ENCODE assay signal across 15 cellular contexts in genomic region chr15:65666257-65666656, GRCh38. TPM values are rescaled to one million over a fixed set of nuclear protein-coding genes. Genes with fewer than 3 reads are reported as not detected.
A peak's percentile ranks its signal among the peaks of the same experiment; 100 is the strongest.
DNase-seq lines count a peak whose midpoint lies in the region; ATAC-seq and TF ChIP-seq lines count a peak whose summit lies in the region.
"Had no signal": no experiment of that assay in that cellular context is flagged by ENCODE, and none has a peak within 500 bp of the region (broad histone marks: within the 10 kb centered on the region; RNA-seq: fewer than 3 reads in every experiment).

No MANE protein-coding gene starts in this region.

- H3K9me3 Mint-ChIP-seq in WTC11: no peaks in the 10 kb centered on the region
- no peaks in the 10 kb centered on the region for H3K9me3 Mint-ChIP-seq in activated naive CD4-positive, alpha-beta T cell treated with anti-CD3 and anti-CD28 coated beads for 36 hours
- H3K9me3 Mint-ChIP-seq: brain; CD4-positive, alpha-beta T cell had no signal

- CTCF ChIA-PET in WTC11 (lab: Charles Lee): no interaction called here
- CTCF ChIA-PET in activated naive CD4-positive, alpha-beta T cell treated with anti-CD3 and anti-CD28 coated beads for 36 hours (lab: Charles Lee): no interaction called here

- peak; percentile 70 for DNase-seq in AG10803 (ENCODE audit: low read depth)
- DNase-seq in LHCN-M2 (ENCODE audit: low read depth): peak; percentile 87
- DNase-seq in dermis blood vessel endothelial cell: peak; percentile 79
- peak; percentile 87 for DNase-seq in kidney tubule cell (ENCODE audit: low spot score)
- no peak for DNase-seq in WTC11 (ENCODE audit: low spot score)
- DNase-seq in epidermal melanocyte (ENCODE audit: insufficient read length, low spot score): no peak
- no peak for DNase-seq in activated naive CD4-positive, alpha-beta T cell treated with anti-CD3 and anti-CD28 coated beads for 36 hours
- DNase-seq in OCI-M2 (lab: John Stamatoyannopoulos, UW; ENCODE audit: unreplicated experiment): no peak
- DNase-seq: CD4-positive, alpha-beta T cell; glutamatergic neuron; left lung; NCI-H1048; NCI-H69; SIG-M5 had no signal

- ATAC-seq in WTC11: no peak
- ATAC-seq: left lung had no signal

- no peak overlapping the region for H3K4me3 ChIP-seq in AG10803 (ENCODE audit: low read length)
- H3K4me3 ChIP-seq: left lung had no signal

- no peak overlapping the region for H3K27ac Mint-ChIP-seq in WTC11
- H3K27ac Mint-ChIP-seq in activated naive CD4-positive, alpha-beta T cell treated with anti-CD3 and anti-CD28 coated beads for 36 hours: no peak overlapping the region
- H3K27ac Mint-ChIP-seq: brain; CD4-positive, alpha-beta T cell had no signal

- no peaks in the 10 kb centered on the region for H3K36me3 Mint-ChIP-seq in WTC11
- H3K36me3 Mint-ChIP-seq in activated naive CD4-positive, alpha-beta T cell treated with anti-CD3 and anti-CD28 coated beads for 36 hours (ENCODE audit: low read depth): peaks cover 9% of the 10 kb centered on the region

- no peak overlapping the region for H3K4me3 Mint-ChIP-seq in WTC11
- H3K4me3 Mint-ChIP-seq in activated naive CD4-positive, alpha-beta T cell treated with anti-CD3 and anti-CD28 coated beads for 36 hours: no peak overlapping the region
- H3K4me3 Mint-ChIP-seq: brain; CD4-positive, alpha-beta T cell had no signal

- POLR2A ChIA-PET in WTC11 (lab: Charles Lee): no interaction called here

- no peaks in the 10 kb centered on the region for H3K27me3 Mint-ChIP-seq in WTC11 (ENCODE audit: low read depth)
- H3K27me3 Mint-ChIP-seq in activated naive CD4-positive, alpha-beta T cell treated with anti-CD3 and anti-CD28 coated beads for 36 hours (ENCODE audit: low read depth): no peaks in the 10 kb centered on the region
- H3K27me3 Mint-ChIP-seq: brain; CD4-positive, alpha-beta T cell had no signal

- TF ChIP-seq CTCF in AG10803 (conservative IDR thresholded peaks at IDR 0.05; ENCODE audit: low read length) (no peak), WTC11 (IDR thresholded peaks at IDR 0.05) (no peak)

- intact Hi-C loops in activated naive CD4-positive, alpha-beta T cell treated with anti-CD3 and anti-CD28 coated beads for 36 hours (cut with micrococcal nuclease): no loop called here

- H3K4me1 Mint-ChIP-seq in WTC11: no peaks in the 10 kb centered on the region
- H3K4me1 Mint-ChIP-seq in activated naive CD4-positive, alpha-beta T cell treated with anti-CD3 and anti-CD28 coated beads for 36 hours (ENCODE audit: low read depth): no peaks in the 10 kb centered on the region
- H3K4me1 Mint-ChIP-seq: brain had no signal

TF ChIP-seq in WTC11, 78 proteins besides CTCF, POLR2A, EP300 and RAD21:
- TF ChIP-seq ELF4 (CRISPR knock-in tag; IDR thresholded peaks at IDR 0.05; ENCODE audit: low read depth) (no peak), ZMAT4 (CRISPR knock-in tag; IDR thresholded peaks at IDR 0.05) (no peak)

RNA-seq across cellular contexts. Expression of gene SLC24A1, which starts 44.5 kb away (rescaled TPM):
- 7.1 and 9.3 TPM in 2 replicates for total RNA-seq in LHCN-M2 (2014; rRNA removed)
- polyA plus RNA-seq in LHCN-M2 (2012): 5.6 TPM
- total RNA-seq in dermis blood vessel endothelial cell: 5.3 and 20.5 TPM in 2 replicates
- 7.0 to 10.7 TPM (median 10.3 TPM) in 3 replicates for total RNA-seq in WTC11 (2021)
- 10 to 100 TPM; 10.7 to 12.4 TPM for total RNA-seq in activated naive CD4-positive, alpha-beta T cell treated with anti-CD3 and anti-CD28 coated beads for 36 hours

RNA-seq across cellular contexts. Expression of gene INTS14, which starts 55.3 kb away (rescaled TPM):
- total RNA-seq in LHCN-M2 (2014; rRNA removed) (32.6 and 36.6 TPM in 2 replicates), dermis blood vessel endothelial cell (42.9 and 48.4 TPM in 2 replicates), WTC11 (2021) (28.3 to 31.9 TPM (median 30.7 TPM) in 3 replicates)
- 19.7 TPM for polyA plus RNA-seq in LHCN-M2 (2012)
- 10 to 100 TPM; 41.2 to 43.4 TPM for total RNA-seq in activated naive CD4-positive, alpha-beta T cell treated with anti-CD3 and anti-CD28 coated beads for 36 hours

Comparison
In these comparisons a context has a peak if more than half of its experiments do, and no peak if none do; other contexts are left out.
1. DNase-seq: peak in AG10803 (single experiment), LHCN-M2 (single experiment), dermis blood vessel endothelial cell (single experiment) and kidney tubule cell (single experiment); none in WTC11 (single experiment), epidermal melanocyte (single experiment), activated naive CD4-positive, alpha-beta T cell treated with anti-CD3 and anti-CD28 coated beads for 36 hours (single experiment) and OCI-M2 (single experiment).